Comparison of ENCODE assay signal across 36 cellular contexts in genomic region chr5:28726815-28727214, GRCh38.
"Had no signal": no experiment of that assay in that cellular context is flagged by ENCODE, and none has a peak within 500 bp of the region (broad histone marks: within the 10 kb centered on the region; RNA-seq: fewer than 3 reads in every experiment).

No MANE protein-coding gene starts in this region.

- H3K9me3 ChIP-seq: colonic mucosa, Peyer's patch had no signal

- H3K36me3 ChIP-seq: cardiac muscle cell, colonic mucosa, Peyer's patch had no signal

- DNase-seq: activated B cell treated with CpG ODN at 0.5 μM for 24 hours; activated CD4-positive, alpha-beta memory T cell treated with anti-CD3 and anti-CD28 coated beads for 36 hours; activated CD4-positive, alpha-beta T cell treated with anti-CD3 and anti-CD28 coated beads for 4 hours; activated CD4-positive, alpha-beta T cell treated with anti-CD3 and anti-CD28 coated beads, Interleukin-2, amount 50 U/mL, for 1 hour; activated CD4-positive, CD25-positive, alpha-beta regulatory T cell treated with anti-CD3 and anti-CD28 coated beads, Interleukin-2, amount 50 U/mL, for 72 hours; activated CD8-positive, alpha-beta memory T cell treated with anti-CD3 and anti-CD28 coated beads, Interleukin-2, amount 50 U/mL, for 4 hours; activated naive CD4-positive, alpha-beta T cell; activated naive CD4-positive, alpha-beta T cell treated with anti-CD3 and anti-CD28 coated beads, Interleukin-2, amount 50 U/mL, for 16 hours; activated naive CD8-positive, alpha-beta T cell treated with anti-CD3 and anti-CD28 coated beads, Interleukin-2, amount 10 ng/mL, durations not matched to agents 7 days and 5 days; activated T-cell treated with anti-CD3 and anti-CD28 coated beads for 4 hours; activated T-cell treated with anti-CD3 and anti-CD28 coated beads, Interleukin-2, amount 50 U/mL, for 4 hours; anterior cingulate cortex; colonic mucosa; NCI-H1092 treated with DMSO at 0.1 percent for 48 hours; NCI-H1417; NCI-H146; NCI-H187 treated with DMSO at 0.1 percent for 48 hours; NCI-H2081; NCI-H2171 treated with DMSO at 0.1 percent for 48 hours; NCI-H2227 treated with DMSO at 0.1 percent for 48 hours; NCI-H446; NCI-H510A treated with DMSO at 0.1 percent for 48 hours; NCI-H69; OCI-M1; Peyer's patch; Right ventricle myocardium superior; RPMI8226; SW 1271; T-helper 1 cell; T-helper 2 cell; T-helper 9 cell had no signal

- H3K9ac ChIP-seq: KMS-11 had no signal

- H3K27ac ChIP-seq: cardiac muscle cell, colonic mucosa, KMS-11, Peyer's patch, VCaP had no signal

- H3K27me3 ChIP-seq: cardiac muscle cell, colonic mucosa, Peyer's patch had no signal

- H3K4me2 ChIP-seq: KMS-11 had no signal

- H3K4me3 ChIP-seq: cardiac muscle cell, colonic mucosa, Peyer's patch had no signal

- H3K36me3 Mint-ChIP-seq: activated CD4-positive, alpha-beta memory T cell treated with anti-CD3 and anti-CD28 coated beads for 36 hours; activated naive CD8-positive, alpha-beta T cell treated with anti-CD3 and anti-CD28 coated beads, Interleukin-2, amount 10 ng/mL, durations not matched to agents 7 days and 5 days; brain had no signal

- ATAC-seq: activated T-cell treated with anti-CD3 and anti-CD28 coated beads, Interleukin-2, amount 50 U/mL, for 4 hours had no signal

- H3K4me1 ChIP-seq: colonic mucosa, Peyer's patch had no signal

- H3K27ac Mint-ChIP-seq: activated B cell treated with CpG ODN at 0.5 μM for 24 hours; activated CD4-positive, alpha-beta memory T cell treated with anti-CD3 and anti-CD28 coated beads for 36 hours; activated naive CD8-positive, alpha-beta T cell treated with anti-CD3 and anti-CD28 coated beads, Interleukin-2, amount 10 ng/mL, durations not matched to agents 7 days and 5 days; activated T-helper 1 cell treated with anti-CD3 and anti-CD28 coated beads, Interleukin-12 subunit alpha, Interleukin-12 subunit beta, Interleukin-2, Interleukin-4 antibody, amounts not matched to agents 30 ng/mL and 10 ng/mL and 1 ng/mL, durations not matched to agents 14 hours and 24 hours and 36 hours; brain had no signal
